11 cellular contexts compared by ENCODE assay signal in genomic region chr14:58082011-58082410, GRCh38.
DNase-seq lines count a peak whose midpoint lies in the region; ATAC-seq and TF ChIP-seq lines count a peak whose summit lies in the region.
"Had no signal": no experiment of that assay in that cellular context is flagged by ENCODE, and none has a peak within 500 bp of the region (broad histone marks: within the 10 kb centered on the region; RNA-seq: fewer than 3 reads in every experiment).

No MANE protein-coding gene starts in this region.

- ATAC-seq in activated naive CD4-positive, alpha-beta T cell treated with anti-CD3 and anti-CD28 coated beads, Interleukin-2, amount 50 U/mL, for 72 hours = no peak
- ATAC-seq in GM18511 (IDR thresholded peaks at IDR 0.05; ENCODE audit: unreplicated experiment) = no peak

- no peaks in the 10 kb centered on the region for H3K9me3 Mint-ChIP-seq in activated naive CD4-positive, alpha-beta T cell treated with anti-CD3 and anti-CD28 coated beads, Interleukin-2, amount 50 U/mL, for 72 hours
- H3K9me3 Mint-ChIP-seq: CD14-positive monocyte had no signal

- H3K9ac ChIP-seq in GM23248 = peak overlapping the region; percentile 32; the same call in 1 of the 2 replicates
- H3K9ac ChIP-seq: KMS-11 had no signal

- H4K20me1 ChIP-seq in GM23248 (ENCODE audit: insufficient read depth) = no peaks in the 10 kb centered on the region

- in situ Hi-C loops in GM23248 (cut with MboI) = no loop called here

- peak overlapping the region; percentile 49 for H2AFZ ChIP-seq in GM23248

- H3K4me1 ChIP-seq in GM23248 (ENCODE audit: insufficient read depth) = peaks cover 43% of the 10 kb centered on the region
- H3K4me1 ChIP-seq in SJCRH30 = peaks cover 16% of the 10 kb centered on the region
- H3K4me1 ChIP-seq in esophagus muscularis mucosa = peaks cover 11 to 38% (median 30%) of the 10 kb centered on the region in 4 donors

- H3K9me3 ChIP-seq in GM23248 (ENCODE audit: low read depth) (no peaks in the 10 kb centered on the region), SJCRH30 (replicated peaks) (no peaks in the 10 kb centered on the region), esophagus muscularis mucosa (no peaks in the 10 kb centered on the region)

- TF ChIP-seq EP300 in esophagus muscularis mucosa (IDR thresholded peaks at IDR 0.05) = no peak

- H3K79me2 ChIP-seq in GM23248 (ENCODE audit: insufficient read depth) = no peaks in the 10 kb centered on the region

- no peak overlapping the region for H3K27ac Mint-ChIP-seq in activated naive CD4-positive, alpha-beta T cell treated with anti-CD3 and anti-CD28 coated beads, Interleukin-2, amount 50 U/mL, for 72 hours
- H3K27ac Mint-ChIP-seq: CD14-positive monocyte had no signal

- H3K27me3 ChIP-seq in GM23248 (replicated peaks; ENCODE audit: insufficient read depth) = no peaks in the 10 kb centered on the region
- no peaks in the 10 kb centered on the region for H3K27me3 ChIP-seq in SJCRH30
- H3K27me3 ChIP-seq in esophagus muscularis mucosa = no peaks in the 10 kb centered on the region

- no peaks in the 10 kb centered on the region for H3K9me2 ChIP-seq in GM23248 (ENCODE audit: insufficient read depth)

- peak overlapping the region; percentile 76 for H3K4me2 ChIP-seq in GM23248 (ENCODE audit: unreplicated experiment)
- H3K4me2 ChIP-seq: KMS-11 had no signal

- 28 to 40% methylated on average over 2 of the region's 2 CpGs for WGBS in GM23248 (ENCODE audit: low coverage in 1 of 2, low lambda C conversion rate in 2 of 2, missing lambda C conversion rate in 2 of 2), 2 experiments
- WGBS in esophagus muscularis mucosa = 81% methylated on average over 2 of the region's 2 CpGs

- intact Hi-C loops in esophagus muscularis mucosa (cut with DNase I) = no loop called here

- no peaks in the 10 kb centered on the region for H3K36me3 ChIP-seq in GM23248 (ENCODE audit: low read depth)
- no peaks in the 10 kb centered on the region for H3K36me3 ChIP-seq in SJCRH30
- H3K36me3 ChIP-seq in esophagus muscularis mucosa = no peaks in the 10 kb centered on the region

- H3K4me3 ChIP-seq in GM23248 (peak overlapping the region; percentile 9; the same call in 1 of the 2 replicates), SJCRH30 (no peak overlapping the region), esophagus muscularis mucosa (no peak overlapping the region)

- no peak for TF ChIP-seq POLR2A in esophagus muscularis mucosa (IDR thresholded peaks at IDR 0.05; ENCODE audit: low read depth)

- no peaks in the 10 kb centered on the region for H3K36me3 Mint-ChIP-seq in activated naive CD4-positive, alpha-beta T cell treated with anti-CD3 and anti-CD28 coated beads, Interleukin-2, amount 50 U/mL, for 72 hours
- H3K36me3 Mint-ChIP-seq: CD14-positive monocyte had no signal

- H3F3A ChIP-seq in GM23248 (ENCODE audit: insufficient read depth) = peaks cover 41% of the 10 kb centered on the region

- DNase-seq in GM23248 (peak; percentile 48), SJCRH30 (no peak), esophagus muscularis mucosa (ENCODE audit: extremely low spot score) (no peak), renal cortical epithelial cell (ENCODE audit: low read depth) (peak; percentile 80), DMS 273 treated with DMSO at 0.1 percent for 48 hours (lab: John Stamatoyannopoulos, UW) (no peak), T-helper 9 cell (no peak)
- no peak for DNase-seq in activated naive CD4-positive, alpha-beta T cell treated with anti-CD3 and anti-CD28 coated beads, Interleukin-2, amount 50 U/mL, for 72 hours (ENCODE audit: low spot score in 2 of 2)
- DNase-seq: NCI-H1694 treated with DMSO at 0.1 percent for 48 hours had no signal

- TF ChIP-seq CTCF in esophagus muscularis mucosa (IDR thresholded peaks at IDR 0.05) = no peak

- H3K27ac ChIP-seq in GM23248 (peak overlapping the region; percentile 80), SJCRH30 (0 out of 2 replicates have a peak overlapping the region, but pooled peaks have one; percentile 15), esophagus muscularis mucosa (replicated peaks in 1 of 4) (peak overlapping the region; percentile 46 to 65 (median 54))
- H3K27ac ChIP-seq: KMS-11 had no signal

Comparison
In these comparisons a context has a peak if more than half of its experiments do, and no peak if none do; other contexts are left out.
1. DNase-seq: peak in GM23248 (single experiment) and renal cortical epithelial cell (single experiment); none in SJCRH30 (0 of 2), esophagus muscularis mucosa (single experiment), activated naive CD4-positive, alpha-beta T cell treated with anti-CD3 and anti-CD28 coated beads, Interleukin-2, amount 50 U/mL, for 72 hours (0 of 2), DMS 273 treated with DMSO at 0.1 percent for 48 hours (single experiment) and T-helper 9 cell (single experiment).
2. H3K27ac ChIP-seq: peak in every context shown above with its lines; median percentile 80 in GM23248; 54 in esophagus muscularis mucosa; 15 in SJCRH30.